ENCODE assay signal across 18 cellular contexts in the genomic region with DNA sequence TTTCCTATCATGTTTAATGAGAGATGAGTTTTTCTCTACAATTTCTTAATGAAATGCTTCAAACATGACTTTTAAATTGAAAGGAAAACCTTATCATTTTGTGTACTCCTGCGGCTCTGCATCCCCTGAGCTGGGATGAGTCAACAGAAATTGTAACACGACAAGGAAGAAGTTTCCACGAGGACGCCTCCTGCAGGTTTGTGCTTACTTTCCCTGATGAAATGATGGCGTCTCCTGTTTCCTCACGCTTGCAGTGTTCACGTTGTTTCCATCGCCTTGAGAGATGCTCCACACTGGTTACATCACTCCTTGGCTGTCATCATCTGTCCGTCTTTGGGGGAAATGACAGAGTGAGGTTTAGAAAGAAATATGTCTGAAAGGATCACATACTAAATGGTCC.
DNase-seq lines count a peak whose midpoint lies in the region; ATAC-seq and TF ChIP-seq lines count a peak whose summit lies in the region.
"Had no signal": no experiment of that assay in that cellular context is flagged by ENCODE, and none has a peak within 500 bp of the region (broad histone marks: within the 10 kb centered on the region; RNA-seq: fewer than 3 reads in every experiment).

No MANE protein-coding gene starts in this region.

- no peak for DNase-seq in AG04450 (ENCODE audit: low read depth, low spot score)
- peak; percentile 18 for DNase-seq in Daoy (ENCODE audit: low read depth)
- peak; percentile 7 for DNase-seq in SK-MEL-5 (ENCODE audit: low read depth, low spot score)
- DNase-seq in left kidney (ENCODE audit: low read depth, low spot score), result peak; percentile 28
- DNase-seq in NCI-H526 (lab: John Stamatoyannopoulos, UW), result no peak
- DNase-seq in activated CD8-positive, alpha-beta T cell treated with anti-CD3 and anti-CD28 coated beads for 36 hours, result no peak
- DNase-seq: activated B cell treated with CpG ODN at 0.5 μM for 24 hours; activated CD8-positive, alpha-beta memory T cell treated with anti-CD3 and anti-CD28 coated beads, Interleukin-2, amount 50 U/mL, for 48 hours; activated naive CD4-positive, alpha-beta T cell treated with anti-CD3 and anti-CD28 coated beads, Interleukin-2, amount 50 U/mL, for 16 hours; brain microvascular endothelial cell; CD4-positive, CD25-positive, alpha-beta regulatory T cell; GDM1; NCI-H187 treated with DMSO at 0.1 percent for 48 hours; NCI-H526 treated with DMSO at 0.1 percent for 48 hours; stimulated activated CD4-positive, alpha-beta T cell treated with anti-CD3 and anti-CD28 coated beads, Interleukin-4, amount 100 ng/mL, for 4 hours; upper lobe of right lung had no signal

- intact Hi-C loops in activated CD8-positive, alpha-beta T cell treated with anti-CD3 and anti-CD28 coated beads for 36 hours (cut with micrococcal nuclease), result no loop called here

- H3K36me3 Mint-ChIP-seq in activated CD8-positive, alpha-beta T cell treated with anti-CD3 and anti-CD28 coated beads for 36 hours (ENCODE audit: low read depth), result no peaks in the 10 kb centered on the region
- H3K36me3 Mint-ChIP-seq: CD4-positive, CD25-positive, alpha-beta regulatory T cell had no signal

- no peak overlapping the region for H3K27ac Mint-ChIP-seq in activated CD8-positive, alpha-beta T cell treated with anti-CD3 and anti-CD28 coated beads for 36 hours
- H3K27ac Mint-ChIP-seq: activated B cell treated with CpG ODN at 0.5 μM for 24 hours; CD4-positive, CD25-positive, alpha-beta regulatory T cell had no signal

- no peak overlapping the region for H3K27ac ChIP-seq in AG04450 (ENCODE audit: low read depth, low read length)
- H3K27ac ChIP-seq: brain microvascular endothelial cell, upper lobe of right lung had no signal

- CTCF ChIA-PET in AG04450 (lab: Charles Lee), result interaction anchor here (0.6 kb wide), 1 partner anchor 114 kb away, joined by 3 read pairs; no protein-coding TSS in a partner anchor
- CTCF ChIA-PET in activated CD8-positive, alpha-beta T cell treated with anti-CD3 and anti-CD28 coated beads for 36 hours (lab: Charles Lee), result no interaction called here

- POLR2A ChIA-PET in AG04450 (lab: Yijun Ruan, JAX), result no interaction called here
- POLR2A ChIA-PET in activated CD8-positive, alpha-beta T cell treated with anti-CD3 and anti-CD28 coated beads for 36 hours (lab: Charles Lee), result no interaction called here

- no peaks in the 10 kb centered on the region for H3K27me3 ChIP-seq in AG04450 (ENCODE audit: control insufficient read depth, insufficient read depth, low read length)
- H3K27me3 ChIP-seq: brain microvascular endothelial cell, upper lobe of right lung had no signal

- peaks cover 3% of the 10 kb centered on the region for H3K9me3 Mint-ChIP-seq in activated CD8-positive, alpha-beta T cell treated with anti-CD3 and anti-CD28 coated beads for 36 hours

- H3K4me3 Mint-ChIP-seq in activated CD8-positive, alpha-beta T cell treated with anti-CD3 and anti-CD28 coated beads for 36 hours, result no peak overlapping the region
- H3K4me3 Mint-ChIP-seq: activated B cell treated with CpG ODN at 0.5 μM for 24 hours; CD4-positive, CD25-positive, alpha-beta regulatory T cell had no signal

- in situ Hi-C loops in SK-MEL-5 (cut with HindIII; ENCODE audit: low pct_unique_long_range_greater_than_20kb, low sequenced_read_pairs), result no loop called here

- no peak overlapping the region for H3K4me3 ChIP-seq in AG04450 (ENCODE audit: low read depth, low read length)
- H3K4me3 ChIP-seq: upper lobe of right lung had no signal

- peaks cover 7% of the 10 kb centered on the region; the same call in 1 of the 2 replicates for H3K9me3 ChIP-seq in AG04450 (ENCODE audit: control insufficient read depth, insufficient read depth, low read length)
- H3K9me3 ChIP-seq: upper lobe of right lung had no signal

- H3K27me3 Mint-ChIP-seq in activated CD8-positive, alpha-beta T cell treated with anti-CD3 and anti-CD28 coated beads for 36 hours, result no peaks in the 10 kb centered on the region
- H3K27me3 Mint-ChIP-seq: activated B cell treated with CpG ODN at 0.5 μM for 24 hours; CD4-positive, CD25-positive, alpha-beta regulatory T cell had no signal

- TF ChIP-seq CTCF in AG04450 (IDR thresholded peaks at IDR 0.05; ENCODE audit: low read depth, low read length), result 0 out of 2 replicates have a peak, but pooled peaks have one; percentile 6
- TF ChIP-seq CTCF in activated CD8-positive, alpha-beta T cell treated with anti-CD3 and anti-CD28 coated beads for 36 hours (IDR thresholded peaks at IDR 0.05), result no peak

- H3K4me1 Mint-ChIP-seq in activated CD8-positive, alpha-beta T cell treated with anti-CD3 and anti-CD28 coated beads for 36 hours (ENCODE audit: low read depth), result no peaks in the 10 kb centered on the region
- H3K4me1 Mint-ChIP-seq: activated B cell treated with CpG ODN at 0.5 μM for 24 hours had no signal

- no peak for ATAC-seq in HG03460 (IDR thresholded peaks at IDR 0.05; ENCODE audit: unreplicated experiment)
- no peak for ATAC-seq in activated CD8-positive, alpha-beta T cell treated with anti-CD3 and anti-CD28 coated beads for 36 hours
- ATAC-seq: sciatic nerve, upper lobe of right lung had no signal

Comparison
In these comparisons a context has a peak if more than half of its experiments do, and no peak if none do; other contexts are left out.
1. DNase-seq: peak in Daoy (single experiment), SK-MEL-5 (single experiment) and left kidney (single experiment); none in AG04450 (single experiment), NCI-H526 (0 of 2) and activated CD8-positive, alpha-beta T cell treated with anti-CD3 and anti-CD28 coated beads for 36 hours (single experiment).